In genomic region chr19:10510301-10510802, GRCh38 we compare ENCODE assay signal across 7 cellular contexts. TPM values are rescaled to one million over a fixed set of nuclear protein-coding genes. Genes with fewer than 3 reads are reported as not detected.
DNase-seq lines count a peak whose midpoint lies in the region; ATAC-seq and TF ChIP-seq lines count a peak whose summit lies in the region.

No MANE protein-coding gene starts in this region.

- H3K4me3 ChIP-seq in GM12875 (ENCODE audit: low read depth, low read length), result no peak overlapping the region
- no peak overlapping the region for H3K4me3 ChIP-seq in adipocyte (ENCODE audit: low read length)
- no peak overlapping the region for H3K4me3 ChIP-seq in testis

- no peaks in the 10 kb centered on the region for H3K36me3 ChIP-seq in adipocyte (ENCODE audit: control insufficient read depth, insufficient read depth, low read length, severe bottlenecking)
- no peaks in the 10 kb centered on the region for H3K36me3 ChIP-seq in testis (ENCODE audit: low read depth, missing control alignments)

- no peaks in the 10 kb centered on the region for H3K9me3 ChIP-seq in adipocyte (ENCODE audit: control insufficient read depth, low read length)
- no peaks in the 10 kb centered on the region for H3K9me3 ChIP-seq in testis

- TF ChIP-seq CTCF in GM12875 (IDR thresholded peaks at IDR 0.05; ENCODE audit: borderline replicate concordance, insufficient read depth, low read depth, low read length) (peak; percentile 86), RWPE1 (conservative IDR thresholded peaks at IDR 0.05; ENCODE audit: low read depth) (peak; percentile 77), testis (IDR thresholded peaks at IDR 0.05) (peak in 2 of 3 experiments; percentile 30 to 68)

- peaks cover 13% of the 10 kb centered on the region for H3K27me3 ChIP-seq in adipocyte (replicated peaks; ENCODE audit: control insufficient read depth, insufficient read depth, low read length)
- no peaks in the 10 kb centered on the region for H3K27me3 ChIP-seq in testis

- CTCF ChIA-PET in RWPE1 (lab: Yijun Ruan, JAX), result interaction anchor here (0.8 kb wide), 1 partner anchor 41 kb away, joined by 3 read pairs; no protein-coding TSS in a partner anchor

- WGBS in testis, 2 donors, result 14 to 33% methylated on average over 2 to 11 of the region's 15 CpGs

- POLR2A ChIA-PET in RWPE1 (lab: Yijun Ruan, JAX; ENCODE audit: low non-redundant PET), result interaction anchor here (1.1 kb wide), 1 partner anchor 10 kb away, joined by 5 read pairs; no protein-coding TSS in a partner anchor

- peak; percentile 45 for DNase-seq in RWPE1 (ENCODE audit: low spot score)
- peak; percentile 53 for DNase-seq in adipocyte (ENCODE audit: low read depth)
- no peak for DNase-seq in left lobe of liver (ENCODE audit: low spot score)
- no peak for DNase-seq in testis

- H3K27ac ChIP-seq in RWPE1 (peak overlapping the region; percentile 93), testis (no peak overlapping the region)

- no peaks in the 10 kb centered on the region for H3K4me1 ChIP-seq in adipocyte (ENCODE audit: control insufficient read depth, insufficient read depth, low read length)
- H3K4me1 ChIP-seq in testis, result no peaks in the 10 kb centered on the region

- ATAC-seq in left lobe of liver (peak; percentile 33), HG03045 (IDR thresholded peaks at IDR 0.05; ENCODE audit: unreplicated experiment) (no peak), HG02678 (IDR thresholded peaks at IDR 0.05; ENCODE audit: unreplicated experiment) (no peak)

- TF ChIP-seq POLR2A in testis (IDR thresholded peaks at IDR 0.05), result no peak

- intact Hi-C loops in testis (cut with DNase I; ENCODE audit: low total_unique reads), result no loop called here

- H3K9ac ChIP-seq in adipocyte (ENCODE audit: low read length), result no peak overlapping the region

RNA-seq across cellular contexts. Expression of gene S1PR5, which starts 6.9 kb away (rescaled TPM):
- total RNA-seq in left lobe of liver (0.30 TPM), testis (under 1 TPM; 0.12 to 0.31 TPM)
- polyA plus RNA-seq in testis (ENCODE audit: insufficient read depth, low read depth, low replicate concordance), result 0.61 TPM

RNA-seq across cellular contexts. Expression of gene KEAP1, which starts 7.2 kb away (rescaled TPM):
- 59.6 TPM for total RNA-seq in left lobe of liver
- 10 to 100 TPM; 40.7 to 61.0 TPM for total RNA-seq in testis
- 54.1 TPM for polyA plus RNA-seq in testis (ENCODE audit: insufficient read depth, low read depth, low replicate concordance)

RNA-seq across cellular contexts. Expression of gene ATG4D, which starts 33.4 kb away (rescaled TPM):
- total RNA-seq in left lobe of liver (11.6 TPM), testis (10 to 100 TPM; 80.5 to 97.1 TPM)
- polyA plus RNA-seq in testis (ENCODE audit: insufficient read depth, low read depth, low replicate concordance), result 167 TPM

RNA-seq across cellular contexts. Expression of gene KRI1, which starts 55.5 kb away (rescaled TPM):
- 10.4 TPM for total RNA-seq in left lobe of liver
- 10 to 100 TPM; 33.7 to 34.6 TPM for total RNA-seq in testis
- 48.3 TPM for polyA plus RNA-seq in testis (ENCODE audit: insufficient read depth, low read depth, low replicate concordance)

RNA-seq across cellular contexts. Expression of gene CDKN2D, which starts 58.4 kb away (rescaled TPM):
- 1.3 TPM for total RNA-seq in left lobe of liver
- 10 to 100 TPM; 30.6 to 37.2 TPM for total RNA-seq in testis
- 57.7 TPM for polyA plus RNA-seq in testis (ENCODE audit: insufficient read depth, low read depth, low replicate concordance)

Comparison
In these comparisons a context has a peak if more than half of its experiments do, and no peak if none do; other contexts are left out.
1. DNase-seq: peak in RWPE1 (single experiment) and adipocyte (single experiment); none in left lobe of liver (single experiment) and testis (single experiment).
2. Peak in every context shown above with its lines, with median percentiles within 50 percentile points of each other: CTCF ChIP-seq.